ENCODE assay signal across 23 cellular contexts in the genomic region with DNA sequence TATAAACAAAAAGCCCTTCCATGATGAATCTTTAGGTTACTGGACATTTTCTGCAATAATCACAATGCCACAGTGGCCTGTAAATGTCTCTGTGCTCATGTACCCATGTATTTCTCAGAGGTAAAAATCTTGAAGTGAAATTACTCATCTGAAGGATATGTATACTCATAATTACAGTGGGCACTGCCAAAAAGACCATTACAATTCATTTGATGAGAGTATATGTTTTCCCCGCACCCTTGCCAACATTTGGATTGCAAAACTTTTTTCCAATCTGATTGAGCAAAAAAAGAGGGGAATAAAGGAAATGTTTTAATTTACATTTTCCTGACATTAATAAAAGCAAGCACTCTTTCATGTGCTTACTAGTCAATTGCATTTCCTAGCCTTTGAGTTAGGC.
DNase-seq lines count a peak whose midpoint lies in the region; ATAC-seq and TF ChIP-seq lines count a peak whose summit lies in the region.
"Had no signal": no experiment of that assay in that cellular context is flagged by ENCODE, and none has a peak within 500 bp of the region (broad histone marks: within the 10 kb centered on the region; RNA-seq: fewer than 3 reads in every experiment).

No MANE protein-coding gene starts in this region.

- no peak for TF ChIP-seq CTCF in RWPE2 (IDR thresholded peaks at IDR 0.05; ENCODE audit: poor library complexity, severe bottlenecking)
- no peak for TF ChIP-seq CTCF in fibroblast of pulmonary artery (IDR thresholded peaks at IDR 0.05; ENCODE audit: low read length, missing control alignments)
- TF ChIP-seq CTCF in testis (IDR thresholded peaks at IDR 0.05) = no peak
- no peak for TF ChIP-seq CTCF in vagina (IDR thresholded peaks at IDR 0.05)

- no peaks in the 10 kb centered on the region; the same call in 1 of the 2 replicates for H3K36me3 ChIP-seq in MG63
- H3K36me3 ChIP-seq in RWPE2 (ENCODE audit: low read depth) = no peaks in the 10 kb centered on the region
- no peaks in the 10 kb centered on the region for H3K36me3 ChIP-seq in testis (ENCODE audit: low read depth, missing control alignments)
- H3K36me3 ChIP-seq in vagina = no peaks in the 10 kb centered on the region
- H3K36me3 ChIP-seq: BE2C had no signal

- peak; percentile 42 for DNase-seq in MG63
- no peak for DNase-seq in RWPE2 (ENCODE audit: low spot score)
- DNase-seq in fibroblast of pulmonary artery (ENCODE audit: low read depth) = peak; percentile 4
- DNase-seq in testis = no peak
- DNase-seq in vagina (ENCODE audit: extremely low spot score in 2 of 2) = no peak
- DNase-seq in NK-92 (lab: John Stamatoyannopoulos, UW; ENCODE audit: unreplicated experiment) = no peak
- DNase-seq: ACHN; BE2C; C1 segment of cervical spinal cord; CD4-positive, CD25-positive, alpha-beta regulatory T cell; CD8-positive, alpha-beta memory T cell; COR-L47; DMS 273 treated with DMSO at 0.1 percent for 48 hours; DMS53; DND-41; EL; GOT3; H7; HFFc6 had no signal

- peak; percentile 51; the same call in 2 of the 3 replicates for ATAC-seq in RWPE2 (ENCODE audit: low read depth)
- ATAC-seq: GM12878, HCT116, HepG2 had no signal

- H3K4me1 ChIP-seq in RWPE2 (ENCODE audit: insufficient read depth, poor library complexity, severe bottlenecking) (peaks cover 5% of the 10 kb centered on the region), testis (no peaks in the 10 kb centered on the region), vagina (peaks cover 17% of the 10 kb centered on the region)
- H3K4me1 ChIP-seq: BE2C had no signal

- no peak for TF ChIP-seq EP300 in Ishikawa (IDR thresholded peaks at IDR 0.05; ENCODE audit: borderline replicate concordance)

- H3K4me3 ChIP-seq in MG63 = no peak overlapping the region
- H3K4me3 ChIP-seq in RWPE2 (ENCODE audit: severe bottlenecking) = no peak overlapping the region
- H3K4me3 ChIP-seq in fibroblast of pulmonary artery (replicated peaks; ENCODE audit: low read depth, low read length) = no peak overlapping the region
- H3K4me3 ChIP-seq in testis = no peak overlapping the region
- no peak overlapping the region for H3K4me3 ChIP-seq in vagina
- H3K4me3 ChIP-seq: GM12878 had no signal

- H3K27me3 ChIP-seq in MG63 = no peaks in the 10 kb centered on the region
- H3K27me3 ChIP-seq in RWPE2 (ENCODE audit: insufficient read depth, poor library complexity, severe bottlenecking) = peaks cover 5% of the 10 kb centered on the region
- H3K27me3 ChIP-seq in testis = no peaks in the 10 kb centered on the region
- H3K27me3 ChIP-seq in vagina = no peaks in the 10 kb centered on the region

- H3K9me3 ChIP-seq in MG63 (no peaks in the 10 kb centered on the region), RWPE2 (ENCODE audit: severe bottlenecking) (no peaks in the 10 kb centered on the region), testis (no peaks in the 10 kb centered on the region), vagina (no peaks in the 10 kb centered on the region)
- H3K9me3 ChIP-seq: BE2C had no signal

- no peak for TF ChIP-seq POLR2A in testis (IDR thresholded peaks at IDR 0.05)
- no peak for TF ChIP-seq POLR2A in vagina (IDR thresholded peaks at IDR 0.05)

- TF ChIP-seq RAD21 in Ishikawa (IDR thresholded peaks at IDR 0.05; ENCODE audit: low read depth) = no peak

- WGBS in testis, 2 donors = 91 to 98% methylated on average over 1 of the region's 1 CpG

- intact Hi-C loops in testis (cut with DNase I; ENCODE audit: low total_unique reads) = no loop called here
- intact Hi-C loops in vagina (cut with DNase I) = no loop called here

- no peak overlapping the region for H3K27ac ChIP-seq in RWPE2 (ENCODE audit: poor library complexity, severe bottlenecking)
- no peak overlapping the region for H3K27ac ChIP-seq in testis
- H3K27ac ChIP-seq in vagina = no peak overlapping the region

TF ChIP-seq in Ishikawa, 13 proteins besides CTCF, POLR2A, EP300 and RAD21:
- TF ChIP-seq REST (IDR thresholded peaks at IDR 0.05; ENCODE audit: low read depth) = no peak
- peak; percentile 76 for TF ChIP-seq CEBPB (IDR thresholded peaks at IDR 0.05)
- TF ChIP-seq TEAD4 (IDR thresholded peaks at IDR 0.05) = no peak
- peak; percentile 67; the same call in 1 of the 2 replicates for TF ChIP-seq NFIC (IDR thresholded peaks at IDR 0.05)

Comparison
In these comparisons a context has a peak if more than half of its experiments do, and no peak if none do; other contexts are left out.
1. DNase-seq: peak in MG63 (single experiment) and fibroblast of pulmonary artery (single experiment); none in RWPE2 (single experiment), testis (single experiment), vagina (0 of 2) and NK-92 (single experiment).